In the genomic region with DNA sequence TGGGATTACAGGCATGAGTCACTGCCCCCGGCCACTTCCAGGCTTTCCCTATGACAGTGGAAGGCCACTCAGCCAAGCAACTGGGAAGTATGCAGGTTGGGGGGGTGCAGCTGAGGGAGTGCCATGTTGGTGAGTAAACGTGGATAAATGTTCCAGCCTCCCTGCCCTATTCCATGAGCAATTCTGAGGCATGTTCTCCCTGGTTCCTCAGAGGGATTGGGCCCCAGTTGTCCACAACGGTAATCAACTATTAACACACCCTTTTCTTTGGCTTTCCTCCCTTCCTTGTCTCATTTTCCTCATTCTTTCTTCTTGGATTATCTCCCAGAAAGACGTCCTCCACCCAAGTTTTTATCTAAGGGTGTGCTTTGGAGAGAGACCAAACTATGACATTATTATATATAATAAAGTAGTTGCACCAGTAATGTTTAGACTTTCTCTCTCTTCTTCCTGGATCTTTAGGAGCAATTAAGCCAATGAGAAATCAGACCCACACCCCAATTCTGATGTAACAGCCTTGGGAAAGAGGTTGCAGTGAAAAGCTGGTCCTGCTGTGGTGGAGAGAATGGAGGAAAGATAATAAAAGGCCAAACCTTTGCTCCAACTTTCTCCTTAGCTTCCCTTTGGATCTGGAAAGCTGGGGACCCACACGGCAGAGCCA, we compare ENCODE assay signal across 12 cellular contexts. TPM values are rescaled to one million over a fixed set of nuclear protein-coding genes. Genes with fewer than 3 reads are reported as not detected.
DNase-seq lines count a peak whose midpoint lies in the region; ATAC-seq and TF ChIP-seq lines count a peak whose summit lies in the region.
"Had no signal": no experiment of that assay in that cellular context is flagged by ENCODE, and none has a peak within 500 bp of the region (broad histone marks: within the 10 kb centered on the region; RNA-seq: fewer than 3 reads in every experiment).

No MANE protein-coding gene starts in this region.

- H3K36me3 ChIP-seq in PC-9 (ENCODE audit: low read depth) (no peaks in the 10 kb centered on the region), osteoblast (ENCODE audit: insufficient read depth, low read length) (no peaks in the 10 kb centered on the region)

- H3K9me3 ChIP-seq in PC-9 (ENCODE audit: insufficient read depth, low read depth) (no peaks in the 10 kb centered on the region), osteoblast (ENCODE audit: low read depth, low read length) (no peaks in the 10 kb centered on the region)

- no peak for ATAC-seq in GM19452 (IDR thresholded peaks at IDR 0.05; ENCODE audit: unreplicated experiment)
- no peak for ATAC-seq in stimulated activated naive CD8-positive, alpha-beta T cell treated with anti-CD3 and anti-CD28 coated beads, Interleukin-15, Interleukin-2, amounts not matched to agents 100 U/mL and 50 U/mL, for 24 hours
- ATAC-seq: CD8-positive, alpha-beta T cell had no signal

- H3K27me3 ChIP-seq in PC-9 (ENCODE audit: insufficient read depth, low read depth) = no peaks in the 10 kb centered on the region
- no peaks in the 10 kb centered on the region for H3K27me3 ChIP-seq in osteoblast (ENCODE audit: insufficient read depth, low read length)

- no peaks in the 10 kb centered on the region for H3K9me2 ChIP-seq in PC-9 (ENCODE audit: insufficient read depth)

- peak overlapping the region; percentile 59 for H3K4me2 ChIP-seq in PC-9
- peak overlapping the region; percentile 82 for H3K4me2 ChIP-seq in osteoblast (ENCODE audit: insufficient read depth, low read length)

- intact Hi-C loops in PC-9 (cut with micrococcal nuclease; ENCODE audit: unreplicated experiment) = loop anchor here (1.0 to 5.0 kb wide), 4 partner anchors 36 to 72 kb away; partner anchors contain the start of gene CFAP45

- H3K79me2 ChIP-seq in PC-9 (ENCODE audit: low read depth) = no peaks in the 10 kb centered on the region
- H3K79me2 ChIP-seq in osteoblast (ENCODE audit: insufficient read depth, low read length) = peaks cover 24% of the 10 kb centered on the region

- POLR2A ChIA-PET in PC-9 (lab: Charles Lee; ENCODE audit: unreplicated experiment) = interaction anchor here (0.6 to 1.0 kb wide), 4 partner anchors 15 to 82 kb away, joined by 4 to 8 read pairs (median 6); no protein-coding TSS in a partner anchor

- H4K20me1 ChIP-seq in PC-9 (ENCODE audit: insufficient read depth) (no peaks in the 10 kb centered on the region), osteoblast (ENCODE audit: insufficient read depth, low read length) (no peaks in the 10 kb centered on the region)

- H2AFZ ChIP-seq in PC-9 (0 out of 2 replicates have a peak overlapping the region, but pooled peaks have one; percentile 37), osteoblast (ENCODE audit: low read length) (peak overlapping the region; percentile 16)

- BruUV-seq in PC-9 (replicated peaks; lab: Mats Ljungman, UMichigan) = no TSS peak

- H3K4me3 ChIP-seq in PC-9 = peak overlapping the region; percentile 38; the same call in 1 of the 2 replicates
- H3K4me3 ChIP-seq in osteoblast (ENCODE audit: insufficient read depth, low read length) = peak overlapping the region; percentile 63

- H3K27ac ChIP-seq in PC-9 = peak overlapping the region; percentile 66
- H3K27ac ChIP-seq in osteoblast (ENCODE audit: low read depth, low read length) = peak overlapping the region; percentile 51

- peak; percentile 91 for DNase-seq in AG20443 (ENCODE audit: low spot score)
- peak; percentile 78 to 88 for DNase-seq in PC-9
- peak; percentile 94 for DNase-seq in fibroblast of peridontal ligament (ENCODE audit: extremely low read depth)
- DNase-seq in osteoblast (ENCODE audit: insufficient read length, low spot score, missing footprints) = peak; percentile 86
- DNase-seq in anterior cingulate cortex (lab: John Stamatoyannopoulos, UW) = no peak
- no peak for DNase-seq in stimulated activated naive CD8-positive, alpha-beta T cell treated with anti-CD3 and anti-CD28 coated beads, Interleukin-15, Interleukin-2, amounts not matched to agents 100 U/mL and 50 U/mL, for 24 hours
- DNase-seq in NCI-H2171 treated with DMSO at 0.1 percent for 48 hours (lab: John Stamatoyannopoulos, UW) = no peak
- DNase-seq: activated CD4-positive, CD25-positive, alpha-beta regulatory T cell treated with anti-CD3 and anti-CD28 coated beads, Interleukin-2, amount 50 U/mL, for 72 hours; activated naive CD8-positive, alpha-beta T cell treated with anti-CD3 and anti-CD28 coated beads, Interleukin-2, amount 10 ng/mL, durations not matched to agents 7 days and 5 days; CD8-positive, alpha-beta T cell had no signal

- peaks cover 15% of the 10 kb centered on the region; the same call in 1 of the 2 replicates for H3F3A ChIP-seq in PC-9 (ENCODE audit: insufficient read depth, low read depth)

- CTCF ChIA-PET in PC-9 (lab: Charles Lee) = no interaction called here

- TF ChIP-seq CTCF in PC-9 (conservative IDR thresholded peaks at IDR 0.05) (no peak), osteoblast (IDR thresholded peaks at IDR 0.05; ENCODE audit: extremely low read depth, low read depth, low read length) (no peak)

- peaks cover 30% of the 10 kb centered on the region for H3K4me1 ChIP-seq in PC-9 (replicated peaks; ENCODE audit: insufficient read depth)
- H3K4me1 ChIP-seq in osteoblast (ENCODE audit: insufficient read depth, low read length) = peaks cover 13% of the 10 kb centered on the region

RNA-seq across cellular contexts. Expression of gene SLAMF9, which starts 6.8 kb away (rescaled TPM):
- total RNA-seq in PC-9 (2021) (0.58 and 0.94 TPM in 2 replicates), osteoblast (not detected in 2 replicates)
- total RNA-seq: activated naive CD8-positive, alpha-beta T cell treated with anti-CD3 and anti-CD28 coated beads, Interleukin-2, amount 10 ng/mL, durations not matched to agents 7 days and 5 days; CD8-positive, alpha-beta T cell; osteocyte had no signal

RNA-seq across cellular contexts. Expression of gene IGSF9, which starts 15.4 kb away (rescaled TPM):
- 22.9 and 23.4 TPM in 2 replicates for total RNA-seq in PC-9 (2021)
- under 0.01 TPM in 2 replicates for total RNA-seq in osteoblast
- total RNA-seq: activated naive CD8-positive, alpha-beta T cell treated with anti-CD3 and anti-CD28 coated beads, Interleukin-2, amount 10 ng/mL, durations not matched to agents 7 days and 5 days; CD8-positive, alpha-beta T cell; osteocyte had no signal

RNA-seq across cellular contexts. Expression of gene TAGLN2, which starts 35.5 kb away (rescaled TPM):
- total RNA-seq in PC-9 (2021) (473 and 481 TPM in 2 replicates), osteoblast (156 and 159 TPM in 2 replicates)

Comparison
In these comparisons a context has a peak if more than half of its experiments do, and no peak if none do; other contexts are left out.
1. DNase-seq: peak in AG20443 (single experiment), PC-9 (2 of 2), fibroblast of peridontal ligament (single experiment) and osteoblast (single experiment); none in anterior cingulate cortex (0 of 58), stimulated activated naive CD8-positive, alpha-beta T cell treated with anti-CD3 and anti-CD28 coated beads, Interleukin-15, Interleukin-2, amounts not matched to agents 100 U/mL and 50 U/mL, for 24 hours (single experiment) and NCI-H2171 treated with DMSO at 0.1 percent for 48 hours (single experiment).
2. RNA of gene IGSF9, which starts 15.4 kb away (total RNA-seq): 22.9 to 23.4 TPM in PC-9; under 0.01 TPM in osteoblast; every median in the first group is over 10 times any median in the second.